25 cellular contexts compared by ENCODE assay signal in the genomic region with DNA sequence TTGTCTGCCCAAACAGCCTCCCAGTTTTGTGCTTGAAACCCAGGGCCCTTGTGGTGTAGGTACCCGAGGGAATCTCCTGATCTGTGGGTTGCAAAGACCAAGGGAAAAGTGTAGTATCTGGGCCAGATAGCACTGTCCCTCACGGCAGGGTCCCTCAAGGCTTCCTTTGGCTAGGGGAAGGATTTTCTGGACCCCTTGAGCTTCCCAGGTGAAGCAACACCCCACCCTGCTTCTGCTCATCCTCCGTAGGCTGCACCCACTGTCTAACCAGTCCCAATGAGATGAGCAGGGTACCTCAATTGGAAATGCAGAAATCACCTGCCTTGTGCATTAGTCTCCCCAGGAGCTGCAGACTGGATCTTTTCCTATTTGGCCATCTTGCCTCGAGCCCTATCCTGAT.
A peak's percentile ranks its signal among the peaks of the same experiment; 100 is the strongest.
DNase-seq lines count a peak whose midpoint lies in the region; ATAC-seq and TF ChIP-seq lines count a peak whose summit lies in the region.
"Had no signal": no experiment of that assay in that cellular context is flagged by ENCODE, and none has a peak within 500 bp of the region (broad histone marks: within the 10 kb centered on the region; RNA-seq: fewer than 3 reads in every experiment).

No MANE protein-coding gene starts in this region.

- H4K20me1 ChIP-seq in mammary epithelial cell (ENCODE audit: insufficient read depth, low read length) = no peaks in the 10 kb centered on the region
- no peaks in the 10 kb centered on the region for H4K20me1 ChIP-seq in OCI-LY1 (ENCODE audit: insufficient read depth, low read length)
- H4K20me1 ChIP-seq in hepatocyte (ENCODE audit: insufficient read depth, poor library complexity, severe bottlenecking) = no peaks in the 10 kb centered on the region
- no peaks in the 10 kb centered on the region for H4K20me1 ChIP-seq in neural progenitor cell (ENCODE audit: low read depth)

- 50% methylated on average over 2 of the region's 4 CpGs for WGBS in mammary epithelial cell (ENCODE audit: low coverage, missing lambda C conversion rate)
- WGBS in hepatocyte (ENCODE audit: low lambda C conversion rate, missing lambda C conversion rate) = 84% methylated on average over 4 of the region's 4 CpGs

- H3K9ac ChIP-seq in mammary epithelial cell (ENCODE audit: insufficient read depth, low read length) (no peak overlapping the region), OCI-LY1 (ENCODE audit: low read length) (no peak overlapping the region), neural progenitor cell (no peak overlapping the region)

- H3K9me3 Mint-ChIP-seq in MCF 10A (ENCODE audit: unreplicated experiment) = peaks cover 16% of the 10 kb centered on the region
- H3K9me3 Mint-ChIP-seq in neural progenitor cell = peaks cover 11% of the 10 kb centered on the region

- H3K27me3 Mint-ChIP-seq in MCF 10A (ENCODE audit: insufficient read depth, unreplicated experiment) (peaks cover 42% of the 10 kb centered on the region), neural progenitor cell (ENCODE audit: insufficient read depth, low read depth) (peaks cover 2% of the 10 kb centered on the region)
- H3K27me3 Mint-ChIP-seq: CD4-positive, CD25-positive, alpha-beta regulatory T cell had no signal

- no peak for ATAC-seq in GM21528 (IDR thresholded peaks at IDR 0.05; ENCODE audit: low FRiP score, unreplicated experiment)
- ATAC-seq: Panc1 had no signal

- BruUV-seq in mammary epithelial cell (replicated peaks; lab: Mats Ljungman, UMichigan) = no TSS peak
- BruUV-seq in MCF 10A (replicated peaks; lab: Mats Ljungman, UMichigan) = no TSS peak

- CTCF ChIA-PET in mammary epithelial cell (lab: Charles Lee; ENCODE audit: low non-redundant PET) = no interaction called here
- CTCF ChIA-PET in MCF 10A (lab: Yijun Ruan, JAX) = interaction anchor here (0.7 kb wide), 1 partner anchor 123 kb away, joined by 3 read pairs; no protein-coding TSS in a partner anchor

- H3K27ac ChIP-seq in mammary epithelial cell (ENCODE audit: insufficient read depth, low read depth, low read length) (no peak overlapping the region), OCI-LY1 (ENCODE audit: low read depth, low read length, poor library complexity, severe bottlenecking) (no peak overlapping the region), hepatocyte (peak overlapping the region; percentile 20), neural progenitor cell (no peak overlapping the region)
- H3K27ac ChIP-seq: SK-N-MC had no signal

- no peaks in the 10 kb centered on the region for H3K4me1 Mint-ChIP-seq in MCF 10A (ENCODE audit: insufficient read depth, unreplicated experiment)
- no peaks in the 10 kb centered on the region for H3K4me1 Mint-ChIP-seq in neural progenitor cell
- H3K4me1 Mint-ChIP-seq: CD4-positive, CD25-positive, alpha-beta regulatory T cell; H9 had no signal

- H3K27ac Mint-ChIP-seq in MCF 10A (ENCODE audit: low read depth, unreplicated experiment) (no peak overlapping the region), neural progenitor cell (no peak overlapping the region)
- H3K27ac Mint-ChIP-seq: CD4-positive, CD25-positive, alpha-beta regulatory T cell had no signal

- H3F3A ChIP-seq in OCI-LY1 (ENCODE audit: insufficient read depth, low read length) = no peaks in the 10 kb centered on the region
- H3F3A ChIP-seq in neural progenitor cell (ENCODE audit: low read depth) = no peaks in the 10 kb centered on the region

- peak overlapping the region; percentile 86 for H2AFZ ChIP-seq in mammary epithelial cell (ENCODE audit: low read depth, low read length)
- peak overlapping the region; percentile 96; the same call in 1 of the 2 replicates for H2AFZ ChIP-seq in OCI-LY1 (ENCODE audit: low read length)
- H2AFZ ChIP-seq in hepatocyte = peak overlapping the region; percentile 36
- H2AFZ ChIP-seq in neural progenitor cell (replicated peaks) = peak overlapping the region; percentile 12

- POLR2A ChIA-PET in MCF 10A (lab: Yijun Ruan, JAX) = no interaction called here

- H3K4me3 Mint-ChIP-seq in MCF 10A (ENCODE audit: unreplicated experiment) (no peak overlapping the region), neural progenitor cell (no peak overlapping the region)
- H3K4me3 Mint-ChIP-seq: CD4-positive, CD25-positive, alpha-beta regulatory T cell; H9 had no signal

- in situ Hi-C loops in mammary epithelial cell (cut with MboI; ENCODE audit: low sequenced_read_pairs in 2 of 2) = no loop called here

- dilution Hi-C loops in mammary epithelial cell (cut with HindIII; ENCODE audit: low sequenced_read_pairs) = no loop called here

- TF ChIP-seq CTCF in mammary epithelial cell (conservative IDR thresholded peaks at IDR 0.05 in 1 of 2, IDR thresholded peaks at IDR 0.05 in 1 of 2; ENCODE audit: extremely low read depth in 1 of 2, insufficient read depth in 1 of 2, low read depth in 1 of 2, low read length in 2 of 2) (no peak), MCF 10A (IDR thresholded peaks at IDR 0.05; ENCODE audit: unreplicated experiment) (no peak), OCI-LY1 (IDR thresholded peaks at IDR 0.05; ENCODE audit: low read length) (no peak), hepatocyte (IDR thresholded peaks at IDR 0.05; ENCODE audit: poor library complexity) (no peak), neural progenitor cell (IDR thresholded peaks at IDR 0.05) (no peak)

- no peak overlapping the region for H3K4me2 ChIP-seq in mammary epithelial cell (ENCODE audit: insufficient read depth, low read depth, low read length)
- H3K4me2 ChIP-seq in OCI-LY1 (ENCODE audit: low read length) = peak overlapping the region; percentile 19; the same call in 1 of the 2 replicates
- H3K4me2 ChIP-seq in hepatocyte = no peak overlapping the region
- no peak overlapping the region for H3K4me2 ChIP-seq in neural progenitor cell

- H3K9me3 ChIP-seq in mammary epithelial cell (replicated peaks; ENCODE audit: insufficient read depth, low read length) (no peaks in the 10 kb centered on the region), OCI-LY1 (ENCODE audit: low read length) (no peaks in the 10 kb centered on the region), hepatocyte (ENCODE audit: low read depth) (no peaks in the 10 kb centered on the region), neural progenitor cell (ENCODE audit: low read depth) (no peaks in the 10 kb centered on the region)
- H3K9me3 ChIP-seq: BE2C had no signal

- H3K4me1 ChIP-seq in mammary epithelial cell (ENCODE audit: insufficient read depth, low read length) (no peaks in the 10 kb centered on the region), OCI-LY1 (ENCODE audit: insufficient read depth, low read length, severe bottlenecking) (peaks cover 12% of the 10 kb centered on the region), hepatocyte (ENCODE audit: insufficient read depth) (no peaks in the 10 kb centered on the region), neural progenitor cell (no peaks in the 10 kb centered on the region)
- H3K4me1 ChIP-seq: BE2C had no signal

- H3K9me2 ChIP-seq in OCI-LY1 (ENCODE audit: low read depth, low read length) (no peaks in the 10 kb centered on the region), hepatocyte (replicated peaks; ENCODE audit: insufficient read depth) (no peaks in the 10 kb centered on the region)

- no peak overlapping the region for H3K4me3 ChIP-seq in mammary epithelial cell (replicated peaks in 1 of 3; ENCODE audit: insufficient read depth in 1 of 3, low read depth in 2 of 3, low read length in 3 of 3)
- H3K4me3 ChIP-seq in OCI-LY1 (ENCODE audit: low read depth, low read length, poor library complexity, severe bottlenecking) = no peak overlapping the region
- H3K4me3 ChIP-seq in hepatocyte = no peak overlapping the region
- no peak overlapping the region for H3K4me3 ChIP-seq in neural progenitor cell
- H3K4me3 ChIP-seq: SK-N-MC had no signal

- intact Hi-C loops in mammary epithelial cell (cut with micrococcal nuclease) (no loop called here), MCF 10A (cut with micrococcal nuclease) (no loop called here)

- DNase-seq in mammary epithelial cell (no peak), MCF 10A (ENCODE audit: unreplicated experiment) (no peak), hepatocyte (ENCODE audit: low spot score) (no peak), neural progenitor cell (ENCODE audit: low spot score) (no peak), NCI-H1092 treated with DMSO at 0.1 percent for 48 hours (lab: John Stamatoyannopoulos, UW) (no peak), cerebellum (ENCODE audit: low spot score) (no peak)
- DNase-seq: 8988T, ACHN, BE2C, H9, IMR-90, KG1, NCI-H1092, NCI-H1436, NCI-H2081 treated with DMSO at 0.1 percent for 48 hours, NCI-H2171, NCI-H226, NCI-H524, NCI-H748 treated with DMSO at 0.1 percent for 48 hours, SIG-M5 had no signal

- H3K79me2 ChIP-seq in mammary epithelial cell (ENCODE audit: insufficient read depth, low read length) (no peaks in the 10 kb centered on the region), OCI-LY1 (ENCODE audit: insufficient read depth, low read length) (no peaks in the 10 kb centered on the region), hepatocyte (no peaks in the 10 kb centered on the region), neural progenitor cell (ENCODE audit: low read depth) (no peaks in the 10 kb centered on the region)

- no peaks in the 10 kb centered on the region for H3K36me3 Mint-ChIP-seq in MCF 10A (ENCODE audit: insufficient read depth, unreplicated experiment)
- H3K36me3 Mint-ChIP-seq in neural progenitor cell = no peaks in the 10 kb centered on the region
- H3K36me3 Mint-ChIP-seq: CD4-positive, CD25-positive, alpha-beta regulatory T cell had no signal

- H3K27me3 ChIP-seq in mammary epithelial cell (ENCODE audit: insufficient read depth, low read length) (no peaks in the 10 kb centered on the region), OCI-LY1 (ENCODE audit: insufficient read depth, low read length) (no peaks in the 10 kb centered on the region), hepatocyte (no peaks in the 10 kb centered on the region), neural progenitor cell (no peaks in the 10 kb centered on the region)
- H3K27me3 ChIP-seq: BE2C had no signal

- no peaks in the 10 kb centered on the region for H3K36me3 ChIP-seq in mammary epithelial cell (ENCODE audit: insufficient read depth, low read length)
- H3K36me3 ChIP-seq in OCI-LY1 (ENCODE audit: insufficient read depth, low read length) = no peaks in the 10 kb centered on the region
- H3K36me3 ChIP-seq in hepatocyte (replicated peaks; ENCODE audit: insufficient read depth, low read depth) = no peaks in the 10 kb centered on the region
- no peaks in the 10 kb centered on the region for H3K36me3 ChIP-seq in neural progenitor cell
- H3K36me3 ChIP-seq: BE2C had no signal

Comparison
In these comparisons a context has a peak if more than half of its experiments do, and no peak if none do; other contexts are left out.
1. H2AFZ ChIP-seq: peak in every context shown above with its lines; median percentile 96 in OCI-LY1; 86 in mammary epithelial cell; 36 in hepatocyte; 12 in neural progenitor cell.